Comparison of ENCODE assay signal across 11 cellular contexts in the genomic region with DNA sequence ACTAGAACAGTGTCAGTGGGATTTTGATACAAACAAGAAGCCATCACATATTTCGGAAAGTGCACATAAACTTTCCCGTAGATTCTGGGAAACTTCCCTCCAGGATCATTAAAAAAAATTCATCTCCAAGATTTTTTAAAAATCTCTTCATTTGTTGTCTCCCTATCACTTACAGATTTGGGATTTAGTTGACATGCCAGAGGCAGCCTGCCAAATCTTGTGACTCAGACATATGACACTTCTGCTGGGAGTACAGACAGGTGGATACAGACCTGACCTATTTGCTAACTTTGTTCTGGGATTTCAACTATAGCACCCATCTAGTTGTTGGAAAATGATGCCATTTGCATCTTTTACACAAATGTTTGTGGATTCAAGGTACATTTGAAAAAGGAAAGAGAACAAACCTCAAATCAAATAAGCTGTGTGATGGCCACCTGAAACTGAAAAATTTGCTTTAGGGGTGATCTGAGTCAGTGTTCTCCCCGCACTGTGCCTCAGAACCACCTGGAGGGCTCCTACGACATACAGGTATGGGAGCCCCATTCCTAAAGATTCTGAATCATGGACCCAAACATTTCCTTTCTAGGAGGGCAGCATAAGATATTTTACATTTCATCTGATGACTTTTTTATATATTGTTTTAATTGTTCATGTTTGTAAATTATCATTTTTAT. TPM values are rescaled to one million over a fixed set of nuclear protein-coding genes. Genes with fewer than 3 reads are reported as not detected.
DNase-seq lines count a peak whose midpoint lies in the region; ATAC-seq and FAIRE-seq lines count a peak whose summit lies in the region.
"Had no signal": no experiment of that assay in that cellular context is flagged by ENCODE, and none has a peak within 500 bp of the region (broad histone marks: within the 10 kb centered on the region; RNA-seq: fewer than 3 reads in every experiment).

No MANE protein-coding gene starts in this region.

- peaks cover 9% of the 10 kb centered on the region for H3K4me1 Mint-ChIP-seq in activated T-helper 17 cell treated with anti-CD3 and anti-CD28 coated beads, Interleukin-2, amount 50 U/mL, for 72 hours
- H3K4me1 Mint-ChIP-seq in activated CD8-positive, alpha-beta T cell treated with anti-CD3 and anti-CD28 coated beads, Interleukin-2, amount 10 ng/mL, durations not matched to agents 7 days and 5 days (ENCODE audit: low read depth) = peaks cover 5% of the 10 kb centered on the region

- peak overlapping the region; percentile 61 for H3K27ac Mint-ChIP-seq in activated T-helper 17 cell treated with anti-CD3 and anti-CD28 coated beads, Interleukin-2, amount 50 U/mL, for 72 hours
- H3K27ac Mint-ChIP-seq in activated CD8-positive, alpha-beta T cell treated with anti-CD3 and anti-CD28 coated beads, Interleukin-2, amount 10 ng/mL, durations not matched to agents 7 days and 5 days = no peak overlapping the region
- H3K27ac Mint-ChIP-seq: H9 had no signal

- H3K9me3 Mint-ChIP-seq in activated T-helper 17 cell treated with anti-CD3 and anti-CD28 coated beads, Interleukin-2, amount 50 U/mL, for 72 hours = no peaks in the 10 kb centered on the region
- no peaks in the 10 kb centered on the region for H3K9me3 Mint-ChIP-seq in activated CD8-positive, alpha-beta T cell treated with anti-CD3 and anti-CD28 coated beads, Interleukin-2, amount 10 ng/mL, durations not matched to agents 7 days and 5 days (ENCODE audit: insufficient read depth)
- H3K9me3 Mint-ChIP-seq: H9 had no signal

- POLR2A ChIA-PET in activated CD8-positive, alpha-beta T cell treated with anti-CD3 and anti-CD28 coated beads, Interleukin-2, amount 10 ng/mL, durations not matched to agents 7 days and 5 days (lab: Charles Lee) = no interaction called here

- H3K36me3 Mint-ChIP-seq in activated T-helper 17 cell treated with anti-CD3 and anti-CD28 coated beads, Interleukin-2, amount 50 U/mL, for 72 hours (ENCODE audit: low read depth) = no peaks in the 10 kb centered on the region
- H3K36me3 Mint-ChIP-seq in activated CD8-positive, alpha-beta T cell treated with anti-CD3 and anti-CD28 coated beads, Interleukin-2, amount 10 ng/mL, durations not matched to agents 7 days and 5 days (ENCODE audit: low read depth) = no peaks in the 10 kb centered on the region

- ATAC-seq in GM21360 (IDR thresholded peaks at IDR 0.05; ENCODE audit: unreplicated experiment) (peak; percentile 82), HG03095 (IDR thresholded peaks at IDR 0.05; ENCODE audit: unreplicated experiment) (peak; percentile 81)
- no peak for ATAC-seq in activated T-helper 17 cell treated with anti-CD3 and anti-CD28 coated beads, Interleukin-2, amount 50 U/mL, for 72 hours (replicated peaks)
- ATAC-seq in activated CD8-positive, alpha-beta T cell treated with anti-CD3 and anti-CD28 coated beads, Interleukin-2, amount 10 ng/mL, durations not matched to agents 7 days and 5 days = no peak

- peak; percentile 70 for FAIRE-seq in GM18507 (lab: Jason Lieb, UNC)

- CTCF ChIA-PET in activated CD8-positive, alpha-beta T cell treated with anti-CD3 and anti-CD28 coated beads, Interleukin-2, amount 10 ng/mL, durations not matched to agents 7 days and 5 days (lab: Charles Lee) = no interaction called here

- peak overlapping the region; percentile 54 for H3K4me3 Mint-ChIP-seq in activated T-helper 17 cell treated with anti-CD3 and anti-CD28 coated beads, Interleukin-2, amount 50 U/mL, for 72 hours
- H3K4me3 Mint-ChIP-seq in activated CD8-positive, alpha-beta T cell treated with anti-CD3 and anti-CD28 coated beads, Interleukin-2, amount 10 ng/mL, durations not matched to agents 7 days and 5 days = no peak overlapping the region
- H3K4me3 Mint-ChIP-seq: H9 had no signal

- H3K27me3 Mint-ChIP-seq in activated T-helper 17 cell treated with anti-CD3 and anti-CD28 coated beads, Interleukin-2, amount 50 U/mL, for 72 hours = no peaks in the 10 kb centered on the region
- peaks cover 3% of the 10 kb centered on the region for H3K27me3 Mint-ChIP-seq in activated CD8-positive, alpha-beta T cell treated with anti-CD3 and anti-CD28 coated beads, Interleukin-2, amount 10 ng/mL, durations not matched to agents 7 days and 5 days (ENCODE audit: low read depth)

- DNase-seq in GM18507 (ENCODE audit: extremely low spot score, insufficient read length, low read depth) = no peak
- DNase-seq in activated effector memory CD4-positive, alpha-beta T cell treated with Interleukin-2 at 50 U/mL for 16 hours = no peak
- DNase-seq in HCEC 1CT = no peak
- DNase-seq in activated CD8-positive, alpha-beta T cell treated with anti-CD3 and anti-CD28 coated beads, Interleukin-2, amount 10 ng/mL, durations not matched to agents 7 days and 5 days = no peak
- no peak for DNase-seq in iPS-NIHi11 (ENCODE audit: low spot score)
- DNase-seq: COR-L47; effector CD8-positive, alpha-beta T cell; H9 had no signal

RNA-seq across cellular contexts. Expression of a gene that starts 21.9 kb away (rescaled TPM):
- total RNA-seq in activated T-helper 17 cell treated with anti-CD3 and anti-CD28 coated beads, Interleukin-2, amount 50 U/mL, for 72 hours = 10 to 100 TPM; 23.2 to 28.8 TPM
- total RNA-seq in activated CD8-positive, alpha-beta T cell treated with anti-CD3 and anti-CD28 coated beads, Interleukin-2, amount 10 ng/mL, durations not matched to agents 7 days and 5 days = 10 to 100 TPM; 38.8 to 39.2 TPM

Comparison
In these comparisons a context has a peak if more than half of its experiments do, and no peak if none do; other contexts are left out.
1. ATAC-seq: peak in GM21360 (single experiment) and HG03095 (single experiment); none in activated T-helper 17 cell treated with anti-CD3 and anti-CD28 coated beads, Interleukin-2, amount 50 U/mL, for 72 hours (single experiment) and activated CD8-positive, alpha-beta T cell treated with anti-CD3 and anti-CD28 coated beads, Interleukin-2, amount 10 ng/mL, durations not matched to agents 7 days and 5 days (single experiment).